In the genomic region with DNA sequence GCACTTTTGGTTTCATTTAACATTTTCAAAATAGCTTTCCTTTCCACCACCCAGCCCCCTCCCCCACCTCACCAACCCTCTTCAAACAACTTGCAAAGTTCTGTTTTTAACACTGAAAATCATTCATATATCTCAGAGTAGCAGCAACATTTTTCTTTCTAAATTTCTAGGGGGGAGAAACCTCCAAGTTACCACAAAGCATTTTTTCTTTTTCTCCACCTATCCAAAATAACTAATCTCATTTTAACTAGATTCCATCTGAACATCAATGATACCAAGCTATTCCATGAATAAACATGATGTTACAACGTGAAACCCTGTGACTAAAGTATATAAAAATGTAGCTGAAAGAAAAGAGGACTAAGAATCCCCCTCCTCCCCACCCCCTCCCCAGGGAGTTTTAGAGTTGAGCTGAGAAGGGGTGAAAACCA, we compare ENCODE assay signal across 14 cellular contexts. TPM values are rescaled to one million over a fixed set of nuclear protein-coding genes. Genes with fewer than 3 reads are reported as not detected.
DNase-seq lines count a peak whose midpoint lies in the region; ATAC-seq and TF ChIP-seq lines count a peak whose summit lies in the region.
"Had no signal": no experiment of that assay in that cellular context is flagged by ENCODE, and none has a peak within 500 bp of the region (broad histone marks: within the 10 kb centered on the region; RNA-seq: fewer than 3 reads in every experiment).

No MANE protein-coding gene starts in this region.

- peak overlapping the region; percentile 35 to 87 (median 77) for H3K27ac ChIP-seq in heart left ventricle
- H3K27ac ChIP-seq in left lung = peak overlapping the region; percentile 65 to 68
- H3K27ac ChIP-seq in upper lobe of left lung = peak overlapping the region in 3 of 4 donors; percentile 17 to 92 (median 79)
- H3K27ac ChIP-seq: colonic mucosa had no signal

- peaks cover 0 to 6% (median 0%) of the 10 kb centered on the region in 9 donors for H3K36me3 ChIP-seq in heart left ventricle
- H3K36me3 ChIP-seq in adipocyte (ENCODE audit: control insufficient read depth, insufficient read depth, low read length, severe bottlenecking) = no peaks in the 10 kb centered on the region
- H3K36me3 ChIP-seq in left lung = no peaks in the 10 kb centered on the region
- H3K36me3 ChIP-seq in upper lobe of left lung = peaks cover 0 to under 1% (median 0%) of the 10 kb centered on the region in 4 donors
- H3K36me3 ChIP-seq: colonic mucosa had no signal

- no peaks in the 10 kb centered on the region for H3K9me3 ChIP-seq in heart left ventricle
- no peaks in the 10 kb centered on the region for H3K9me3 ChIP-seq in adipocyte (ENCODE audit: control insufficient read depth, low read length)
- no peaks in the 10 kb centered on the region for H3K9me3 ChIP-seq in left lung
- no peaks in the 10 kb centered on the region for H3K9me3 ChIP-seq in upper lobe of left lung
- H3K9me3 ChIP-seq: colonic mucosa had no signal

- TF ChIP-seq CTCF in heart left ventricle (IDR thresholded peaks at IDR 0.05) (no peak), left lung (IDR thresholded peaks at IDR 0.05) (no peak), upper lobe of left lung (IDR thresholded peaks at IDR 0.05) (no peak)

- no peak for TF ChIP-seq POLR2A in heart left ventricle (IDR thresholded peaks at IDR 0.05)
- TF ChIP-seq POLR2A in upper lobe of left lung (IDR thresholded peaks at IDR 0.05) = no peak

- ATAC-seq in heart left ventricle (no peak), Right ventricle myocardium inferior (no peak), left lung (no peak), upper lobe of left lung (ENCODE audit: low FRiP score in 2 of 2) (no peak), HG03342 (IDR thresholded peaks at IDR 0.05; ENCODE audit: unreplicated experiment) (no peak), HG03039 (IDR thresholded peaks at IDR 0.05; ENCODE audit: unreplicated experiment) (no peak)
- ATAC-seq: stimulated activated memory B cell treated with anti-CD40 and anti-IgM and Interleukin-4, amounts not matched to agents 10 μg/mL and 1 μg/mL and 100 μg/mL, for 72 hours had no signal

- intact Hi-C loops in heart left ventricle (cut with DNase I) (loop anchor here in 1 of 10 donors (10.0 kb wide), 1 partner anchor 68 kb away; no protein-coding TSS in a partner anchor), Right ventricle myocardium inferior (cut with DNase I) (loop anchor here (5.0 kb wide), 1 partner anchor 36 kb away; no protein-coding TSS in a partner anchor), left lung (cut with DNase I) (no loop called here)

- peak overlapping the region; percentile 89 for H3K9ac ChIP-seq in adipocyte (ENCODE audit: low read length)

- no peak for DNase-seq in heart left ventricle
- DNase-seq in Right ventricle myocardium inferior (ENCODE audit: missing footprints) = no peak
- DNase-seq in adipocyte (ENCODE audit: low read depth) = peak; percentile 69
- no peak for DNase-seq in left lung
- DNase-seq in upper lobe of left lung = no peak
- no peak for DNase-seq in NCI-H2171 treated with DMSO at 0.1 percent for 48 hours (lab: John Stamatoyannopoulos, UW)
- DNase-seq: CD4-positive, CD25-positive, alpha-beta regulatory T cell; colonic mucosa; kidney glomerular epithelial cell; NCI-H187; RPMI8226 had no signal

- H3K4me1 ChIP-seq in heart left ventricle = peaks cover 0 to 46% (median 12%) of the 10 kb centered on the region in 12 donors
- peaks cover 42% of the 10 kb centered on the region for H3K4me1 ChIP-seq in adipocyte (ENCODE audit: control insufficient read depth, insufficient read depth, low read length)
- peaks cover 0 to 13% of the 10 kb centered on the region in 2 donors for H3K4me1 ChIP-seq in left lung
- H3K4me1 ChIP-seq in upper lobe of left lung = peaks cover 0 to 16% (median 7%) of the 10 kb centered on the region in 4 donors
- H3K4me1 ChIP-seq: colonic mucosa had no signal

- TF ChIP-seq EP300 in upper lobe of left lung (IDR thresholded peaks at IDR 0.05) = no peak

- H3K4me3 ChIP-seq in heart left ventricle = peak overlapping the region in 10 of 12 donors; percentile 11 to 87 (median 64)
- H3K4me3 ChIP-seq in adipocyte (ENCODE audit: low read length) = peak overlapping the region; percentile 78
- H3K4me3 ChIP-seq in left lung = peak overlapping the region in 1 of 2 donors; percentile 10
- H3K4me3 ChIP-seq in upper lobe of left lung = peak overlapping the region in 2 of 4 donors; percentile 46 to 49
- H3K4me3 ChIP-seq: colonic mucosa had no signal

- WGBS in heart left ventricle, 4 donors = 6 to 23% (median 12%) methylated on average over 1 of the region's 1 CpG
- 0 to 3% methylated on average over 1 of the region's 1 CpG for WGBS in upper lobe of left lung, 2 donors

- no peaks in the 10 kb centered on the region for H3K27me3 ChIP-seq in heart left ventricle
- H3K27me3 ChIP-seq in adipocyte (replicated peaks; ENCODE audit: control insufficient read depth, insufficient read depth, low read length) = no peaks in the 10 kb centered on the region
- H3K27me3 ChIP-seq in left lung = peaks cover 0 to 26% of the 10 kb centered on the region in 2 donors
- H3K27me3 ChIP-seq in upper lobe of left lung = no peaks in the 10 kb centered on the region
- H3K27me3 ChIP-seq: colonic mucosa had no signal

RNA-seq across cellular contexts. Expression of a gene that starts 5.3 kb away (rescaled TPM):
- 10 to 100 TPM in 8 of 9 donors, 1 to 10 TPM in 1; 9.5 to 38.7 (median 26.6) TPM for total RNA-seq in heart left ventricle
- polyA plus RNA-seq in heart left ventricle = 10 to 100 TPM; 16.2 to 23.5 TPM
- total RNA-seq in Right ventricle myocardium inferior = 34.3 TPM
- total RNA-seq in left lung = 10 to 100 TPM; 37.7 to 74.0 TPM
- 10 to 100 TPM; 34.6 to 94.4 (median 45.9) TPM for total RNA-seq in upper lobe of left lung
- total RNA-seq: CD4-positive, CD25-positive, alpha-beta regulatory T cell had no signal
- polyA plus RNA-seq: CD4-positive, CD25-positive, alpha-beta regulatory T cell had no signal
